28 cellular contexts compared by ENCODE assay signal in genomic region chrX:32839781-32840180, GRCh38.
"Had no signal": no experiment of that assay in that cellular context is flagged by ENCODE, and none has a peak within 500 bp of the region (broad histone marks: within the 10 kb centered on the region; RNA-seq: fewer than 3 reads in every experiment).

No MANE protein-coding gene starts in this region.

- H3K36me3 ChIP-seq: stomach, suprapubic skin, thoracic aorta, thyroid gland, tibial artery, tibial nerve, transverse colon, upper lobe of left lung, upper lobe of right lung, uterus, vagina had no signal

- H3K9me3 ChIP-seq: stomach, suprapubic skin, testis, thoracic aorta, thyroid gland, tibial artery, tibial nerve, transverse colon, upper lobe of left lung, upper lobe of right lung, uterus, vagina had no signal

- H3K4me3 ChIP-seq: stomach, suprapubic skin, testis, thoracic aorta, thyroid gland, tibial artery, tibial nerve, transverse colon, upper lobe of left lung, upper lobe of right lung, uterus, vagina had no signal

- DNase-seq: stimulated activated CD4-positive, alpha-beta T cell treated with anti-CD3 and anti-CD28 coated beads, Interleukin-2, amount 100 ng/mL, for 48 hours; stimulated activated CD4-positive, alpha-beta T cell treated with anti-CD3 and anti-CD28 coated beads, Interleukin-4, amount 100 ng/mL, for 1 hour; stimulated activated CD4-positive, alpha-beta T cell treated with anti-CD3 and anti-CD28 coated beads, Interleukin-4, amount 100 ng/mL, for 24 hours; stimulated activated CD4-positive, alpha-beta T cell treated with anti-CD3 and anti-CD28 coated beads, Interleukin-4, amount 100 ng/mL, for 4 hours; stimulated activated CD8-positive, alpha-beta memory T cell treated with anti-CD3 and anti-CD28 coated beads, Interleukin-4, amount 100 ng/mL, for 48 hours; stimulated activated naive B cell treated with anti-CD40 and anti-IgM and Interleukin-4, amounts not matched to agents 10 μg/mL and 1 μg/mL and 100 μg/mL, for 72 hours; stimulated activated naive CD4-positive, alpha-beta T cell; stimulated activated naive CD4-positive, alpha-beta T cell treated with Interleukin-2 at 50 U/mL for 16 hours; stimulated activated naive CD8-positive, alpha-beta T cell treated with anti-CD3 and anti-CD28 coated beads, Interleukin-15, amount 100 ng/mL, for 72 hours; stimulated activated naive CD8-positive, alpha-beta T cell treated with anti-CD3 and anti-CD28 coated beads, Interleukin-15, Interleukin-2, amounts not matched to agents 100 U/mL and 50 U/mL, for 24 hours; stomach; substantia nigra; testis; thyroid gland; tibial artery; transverse colon; trophoblast cell; upper lobe of left lung; upper lobe of right lung; uterus had no signal

- H3K4me3 Mint-ChIP-seq: stimulated activated effector memory CD8-positive, alpha-beta T cell treated with anti-CD3 and anti-CD28 coated beads, Interleukin-12 subunit alpha, Interleukin-12 subunit beta, amount 100 ng/mL, for 72 hours; stimulated activated memory B cell treated with anti-CD40 and anti-IgM and Interleukin-4, amounts not matched to agents 10 μg/mL and 1 μg/mL and 100 μg/mL, for 72 hours; stimulated activated naive B cell treated with anti-CD40 and anti-IgM and Interleukin-4, amounts not matched to agents 10 μg/mL and 1 μg/mL and 100 μg/mL, for 72 hours; stimulated activated naive CD8-positive, alpha-beta T cell treated with anti-CD3 and anti-CD28 coated beads, Interleukin-15, amount 100 ng/mL, for 72 hours; stimulated activated naive CD8-positive, alpha-beta T cell treated with anti-CD3 and anti-CD28 coated beads, Interleukin-15, Interleukin-2, amounts not matched to agents 100 ng/mL and 50 ng/mL, for 24 hours; type B pancreatic cell had no signal

- H3K27me3 Mint-ChIP-seq: stimulated activated memory B cell treated with anti-CD40 and anti-IgM and Interleukin-4, amounts not matched to agents 10 μg/mL and 1 μg/mL and 100 μg/mL, for 72 hours; stimulated activated naive B cell treated with anti-CD40 and anti-IgM and Interleukin-4, amounts not matched to agents 10 μg/mL and 1 μg/mL and 100 μg/mL, for 72 hours; stimulated activated naive CD8-positive, alpha-beta T cell treated with anti-CD3 and anti-CD28 coated beads, Interleukin-15, amount 100 ng/mL, for 72 hours; stimulated activated naive CD8-positive, alpha-beta T cell treated with anti-CD3 and anti-CD28 coated beads, Interleukin-15, Interleukin-2, amounts not matched to agents 100 ng/mL and 50 ng/mL, for 24 hours; type B pancreatic cell had no signal

- H3K4me1 ChIP-seq: stomach, suprapubic skin, testis, thyroid gland, tibial artery, tibial nerve, transverse colon, upper lobe of left lung, upper lobe of right lung, uterus, vagina had no signal

- H3K4me1 Mint-ChIP-seq: stimulated activated effector memory CD8-positive, alpha-beta T cell treated with anti-CD3 and anti-CD28 coated beads, Interleukin-12 subunit alpha, Interleukin-12 subunit beta, amount 100 ng/mL, for 72 hours; stimulated activated memory B cell treated with anti-CD40 and anti-IgM and Interleukin-4, amounts not matched to agents 10 μg/mL and 1 μg/mL and 100 μg/mL, for 72 hours; stimulated activated naive B cell treated with anti-CD40 and anti-IgM and Interleukin-4, amounts not matched to agents 10 μg/mL and 1 μg/mL and 100 μg/mL, for 72 hours; stimulated activated naive CD8-positive, alpha-beta T cell treated with anti-CD3 and anti-CD28 coated beads, Interleukin-15, amount 100 ng/mL, for 72 hours had no signal

- H3K27me3 ChIP-seq: stomach, suprapubic skin, testis, thyroid gland, tibial artery, tibial nerve, transverse colon, upper lobe of left lung, upper lobe of right lung, uterus, vagina had no signal

- H3K36me3 Mint-ChIP-seq: stimulated activated effector memory CD8-positive, alpha-beta T cell treated with anti-CD3 and anti-CD28 coated beads, Interleukin-12 subunit alpha, Interleukin-12 subunit beta, amount 100 ng/mL, for 72 hours; stimulated activated memory B cell treated with anti-CD40 and anti-IgM and Interleukin-4, amounts not matched to agents 10 μg/mL and 1 μg/mL and 100 μg/mL, for 72 hours; stimulated activated naive B cell treated with anti-CD40 and anti-IgM and Interleukin-4, amounts not matched to agents 10 μg/mL and 1 μg/mL and 100 μg/mL, for 72 hours; type B pancreatic cell had no signal

- H3K27ac Mint-ChIP-seq: stimulated activated effector memory CD8-positive, alpha-beta T cell treated with anti-CD3 and anti-CD28 coated beads, Interleukin-12 subunit alpha, Interleukin-12 subunit beta, amount 100 ng/mL, for 72 hours; stimulated activated memory B cell treated with anti-CD40 and anti-IgM and Interleukin-4, amounts not matched to agents 10 μg/mL and 1 μg/mL and 100 μg/mL, for 72 hours; stimulated activated naive B cell treated with anti-CD40 and anti-IgM and Interleukin-4, amounts not matched to agents 10 μg/mL and 1 μg/mL and 100 μg/mL, for 72 hours; stimulated activated naive CD8-positive, alpha-beta T cell treated with anti-CD3 and anti-CD28 coated beads, Interleukin-15, amount 100 ng/mL, for 72 hours; stimulated activated naive CD8-positive, alpha-beta T cell treated with anti-CD3 and anti-CD28 coated beads, Interleukin-15, Interleukin-2, amounts not matched to agents 100 ng/mL and 50 ng/mL, for 24 hours; type B pancreatic cell had no signal

- H3K27ac ChIP-seq: stomach, suprapubic skin, testis, thoracic aorta, thyroid gland, tibial artery, tibial nerve, transverse colon, upper lobe of left lung, upper lobe of right lung, uterus, vagina had no signal
